8 cellular contexts compared by ENCODE assay signal in the genomic region with DNA sequence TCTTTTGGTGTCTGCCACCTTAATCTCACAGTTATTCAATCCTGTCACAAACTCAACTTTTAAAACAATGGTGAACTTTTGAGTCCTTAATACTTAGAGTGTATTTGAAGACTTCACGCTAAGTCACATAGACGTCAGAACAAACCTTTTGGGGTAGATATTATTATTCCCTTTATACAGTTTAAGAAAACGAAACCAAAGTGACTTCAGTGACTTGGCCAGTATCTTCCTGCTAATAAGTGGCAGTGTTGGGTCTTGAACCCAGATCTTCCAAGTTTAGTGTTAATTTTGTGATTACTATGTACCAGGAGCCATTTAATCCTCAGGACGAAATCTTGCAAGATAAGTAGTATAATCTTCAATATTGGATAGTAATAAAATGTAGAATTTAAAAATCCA. TPM values are rescaled to one million over a fixed set of nuclear protein-coding genes. Genes with fewer than 3 reads are reported as not detected.
DNase-seq lines count a peak whose midpoint lies in the region; ATAC-seq and TF ChIP-seq lines count a peak whose summit lies in the region.

No MANE protein-coding gene starts in this region.

- peak overlapping the region; percentile 88 for H2AFZ ChIP-seq in Loucy (ENCODE audit: low read length)
- H2AFZ ChIP-seq in neural cell (ENCODE audit: low read depth, low read length): peak overlapping the region; percentile 70

- H3K4me1 Mint-ChIP-seq in CD14-positive monocyte: peaks cover 16% of the 10 kb centered on the region

- H3K4me2 ChIP-seq in Loucy (ENCODE audit: low read depth, low read length, poor library complexity, severe bottlenecking) (peak overlapping the region; percentile 90), neural cell (ENCODE audit: low read length) (peak overlapping the region; percentile 77)

- ATAC-seq in GM19467 (IDR thresholded peaks at IDR 0.05; ENCODE audit: unreplicated experiment) (peak; percentile 1), HG02870 (IDR thresholded peaks at IDR 0.05; ENCODE audit: unreplicated experiment) (no peak), GM21381 (IDR thresholded peaks at IDR 0.05; ENCODE audit: unreplicated experiment) (no peak)

- TF ChIP-seq CTCF in CD14-positive monocyte (IDR thresholded peaks at IDR 0.05) (no peak), Loucy (conservative IDR thresholded peaks at IDR 0.05; ENCODE audit: low read length) (no peak), coronary artery (IDR thresholded peaks at IDR 0.05) (no peak), neural cell (IDR thresholded peaks at IDR 0.05; ENCODE audit: poor library complexity, severe bottlenecking) (no peak)

- DNase-seq in CD14-positive monocyte (ENCODE audit: low spot score) (no peak), coronary artery (ENCODE audit: low spot score) (no peak)
- no peak for DNase-seq in activated CD8-positive, alpha-beta memory T cell treated with anti-CD3 and anti-CD28 coated beads for 24 hours

- H3K27ac ChIP-seq in coronary artery: peak overlapping the region; percentile 64 to 89
- H3K27ac ChIP-seq in neural cell (ENCODE audit: low read length): peak overlapping the region; percentile 44

- H3K4me3 ChIP-seq in Loucy (ENCODE audit: low read length, poor library complexity, severe bottlenecking): peak overlapping the region; percentile 77
- peak overlapping the region; percentile 94 for H3K4me3 ChIP-seq in coronary artery
- peak overlapping the region; percentile 85 for H3K4me3 ChIP-seq in neural cell (ENCODE audit: low read length)

- peak overlapping the region; percentile 83 to 89 for H3K4me3 Mint-ChIP-seq in CD14-positive monocyte

- peaks cover 31% of the 10 kb centered on the region for H4K20me1 ChIP-seq in Loucy (ENCODE audit: insufficient read depth, low read length, poor library complexity, severe bottlenecking)
- no peaks in the 10 kb centered on the region for H4K20me1 ChIP-seq in neural cell (ENCODE audit: insufficient read depth)

- H3K27me3 ChIP-seq in Loucy (ENCODE audit: insufficient read depth, low read length, poor library complexity, severe bottlenecking): no peaks in the 10 kb centered on the region
- no peaks in the 10 kb centered on the region for H3K27me3 ChIP-seq in neural cell (ENCODE audit: insufficient read depth, low read depth, low read length)

- no peaks in the 10 kb centered on the region for H3K9me2 ChIP-seq in Loucy (replicated peaks; ENCODE audit: low read depth, low read length)
- H3K9me2 ChIP-seq in neural cell (ENCODE audit: insufficient read depth, low read length): no peaks in the 10 kb centered on the region

- H3K9ac ChIP-seq in Loucy (ENCODE audit: low read depth, low read length, poor library complexity, severe bottlenecking): peak overlapping the region; percentile 86
- peak overlapping the region; percentile 78 for H3K9ac ChIP-seq in neural cell (ENCODE audit: low read length)

- H3F3A ChIP-seq in Loucy (ENCODE audit: low read depth) (no peaks in the 10 kb centered on the region), neural cell (ENCODE audit: insufficient read depth, low read length, poor library complexity, severe bottlenecking) (no peaks in the 10 kb centered on the region)

- no peaks in the 10 kb centered on the region for H3K9me3 ChIP-seq in Loucy (ENCODE audit: insufficient read depth, low read depth, low read length)
- no peaks in the 10 kb centered on the region for H3K9me3 ChIP-seq in neural cell (ENCODE audit: low read length)

- H3K36me3 ChIP-seq in Loucy (ENCODE audit: insufficient read depth, low read length) (peaks cover 5% of the 10 kb centered on the region; the same call in 1 of the 2 replicates), neural cell (ENCODE audit: insufficient read depth, low read length) (no peaks in the 10 kb centered on the region)

- no peaks in the 10 kb centered on the region for H3K9me3 Mint-ChIP-seq in CD14-positive monocyte

- intact Hi-C loops in CD14-positive monocyte (cut with micrococcal nuclease): no loop called here

- no peaks in the 10 kb centered on the region for H3K27me3 Mint-ChIP-seq in CD14-positive monocyte (ENCODE audit: low read depth in 3 of 3)

- H3K36me3 Mint-ChIP-seq in CD14-positive monocyte: peaks cover 6 to 13% of the 10 kb centered on the region in 2 donors

- no peak for TF ChIP-seq RAD21 in neural cell (conservative IDR thresholded peaks at IDR 0.05)

- peaks cover 40% of the 10 kb centered on the region for H3K4me1 ChIP-seq in Loucy (ENCODE audit: insufficient read depth, low read length, poor library complexity, severe bottlenecking)

- peaks cover 66% of the 10 kb centered on the region for H3K79me2 ChIP-seq in Loucy (ENCODE audit: insufficient read depth, low read length)
- H3K79me2 ChIP-seq in neural cell (replicated peaks; ENCODE audit: insufficient read depth, low read length): peaks cover 23% of the 10 kb centered on the region

- peak overlapping the region; percentile 82 to 90 (median 88) for H3K27ac Mint-ChIP-seq in CD14-positive monocyte

- no peak for TF ChIP-seq EP300 in neural cell (conservative IDR thresholded peaks at IDR 0.05; ENCODE audit: poor library complexity, severe bottlenecking)

TF ChIP-seq in neural cell, 6 proteins besides CTCF, POLR2A, EP300 and RAD21:
- TF ChIP-seq SMC3 (conservative IDR thresholded peaks at IDR 0.05; ENCODE audit: poor library complexity): no peak
- TF ChIP-seq, protein P1, sequence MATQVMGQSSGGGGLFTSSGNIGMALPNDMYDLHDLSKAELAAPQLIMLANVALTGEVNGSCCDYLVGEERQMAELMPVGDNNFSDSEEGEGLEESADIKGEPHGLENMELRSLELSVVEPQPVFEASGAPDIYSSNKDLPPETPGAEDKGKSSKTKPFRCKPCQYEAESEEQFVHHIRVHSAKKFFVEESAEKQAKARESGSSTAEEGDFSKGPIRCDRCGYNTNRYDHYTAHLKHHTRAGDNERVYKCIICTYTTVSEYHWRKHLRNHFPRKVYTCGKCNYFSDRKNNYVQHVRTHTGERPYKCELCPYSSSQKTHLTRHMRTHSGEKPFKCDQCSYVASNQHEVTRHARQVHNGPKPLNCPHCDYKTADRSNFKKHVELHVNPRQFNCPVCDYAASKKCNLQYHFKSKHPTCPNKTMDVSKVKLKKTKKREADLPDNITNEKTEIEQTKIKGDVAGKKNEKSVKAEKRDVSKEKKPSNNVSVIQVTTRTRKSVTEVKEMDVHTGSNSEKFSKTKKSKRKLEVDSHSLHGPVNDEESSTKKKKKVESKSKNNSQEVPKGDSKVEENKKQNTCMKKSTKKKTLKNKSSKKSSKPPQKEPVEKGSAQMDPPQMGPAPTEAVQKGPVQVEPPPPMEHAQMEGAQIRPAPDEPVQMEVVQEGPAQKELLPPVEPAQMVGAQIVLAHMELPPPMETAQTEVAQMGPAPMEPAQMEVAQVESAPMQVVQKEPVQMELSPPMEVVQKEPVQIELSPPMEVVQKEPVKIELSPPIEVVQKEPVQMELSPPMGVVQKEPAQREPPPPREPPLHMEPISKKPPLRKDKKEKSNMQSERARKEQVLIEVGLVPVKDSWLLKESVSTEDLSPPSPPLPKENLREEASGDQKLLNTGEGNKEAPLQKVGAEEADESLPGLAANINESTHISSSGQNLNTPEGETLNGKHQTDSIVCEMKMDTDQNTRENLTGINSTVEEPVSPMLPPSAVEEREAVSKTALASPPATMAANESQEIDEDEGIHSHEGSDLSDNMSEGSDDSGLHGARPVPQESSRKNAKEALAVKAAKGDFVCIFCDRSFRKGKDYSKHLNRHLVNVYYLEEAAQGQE (IDR thresholded peaks at IDR 0.05; ENCODE audit: borderline replicate concordance): no peak
- TF ChIP-seq POLR2AphosphoS5 (IDR thresholded peaks at IDR 0.05): no peak
- no peak for TF ChIP-seq EZH2 (IDR thresholded peaks at IDR 0.05; ENCODE audit: borderline replicate concordance, insufficient read depth, low read length, poor library complexity, severe bottlenecking)
- TF ChIP-seq TAF1 (IDR thresholded peaks at IDR 0.05; ENCODE audit: low read depth): no peak
- no peak for TF ChIP-seq MXI1 (conservative IDR thresholded peaks at IDR 0.05; ENCODE audit: poor library complexity, severe bottlenecking)

RNA-seq across cellular contexts. Expression of a gene that starts 0.7 kb away (rescaled TPM):
- under 1 TPM; 0.29 to 1.00 TPM for polyA plus RNA-seq in CD14-positive monocyte
- polyA plus RNA-seq in neural cell: 21.2 and 24.0 TPM in 2 replicates
- polyA minus RNA-seq in neural cell: 45.3 and 58.3 TPM in 2 replicates

Comparison
In these comparisons a context has a peak if more than half of its experiments do, and no peak if none do; other contexts are left out.
1. RNA of a gene that starts 0.7 kb away (polyA plus RNA-seq): 21.2 to 24.0 TPM in neural cell; 0.29 to 1.00 TPM in CD14-positive monocyte; every median in the first group is over 10 times any median in the second.
2. Peak in every context shown above with its lines, with median percentiles within 50 percentile points of each other: H3K4me3 ChIP-seq.